ENCODE assay signal across 13 cellular contexts in genomic region chr16:4345439-4346204, GRCh38. TPM values are rescaled to one million over a fixed set of nuclear protein-coding genes. Genes with fewer than 3 reads are reported as not detected.
A peak's percentile ranks its signal among the peaks of the same experiment; 100 is the strongest.
DNase-seq lines count a peak whose midpoint lies in the region; ATAC-seq and TF ChIP-seq lines count a peak whose summit lies in the region.
"Had no signal": no experiment of that assay in that cellular context is flagged by ENCODE, and none has a peak within 500 bp of the region (broad histone marks: within the 10 kb centered on the region; RNA-seq: fewer than 3 reads in every experiment).

No MANE protein-coding gene starts in this region.

- peaks cover 9% of the 10 kb centered on the region for H3K4me1 Mint-ChIP-seq in activated T-cell treated with anti-CD3 and anti-CD28 coated beads, Interleukin-2, amount 50 U/mL, for 72 hours (ENCODE audit: low read depth)
- peaks cover 16% of the 10 kb centered on the region for H3K4me1 Mint-ChIP-seq in activated T-cell treated with anti-CD3 and anti-CD28 coated beads, Interleukin-2, amount 50 U/mL, for 4 hours (ENCODE audit: low read depth)

- H3K27me3 ChIP-seq in RWPE2 (ENCODE audit: insufficient read depth, poor library complexity, severe bottlenecking) (no peaks in the 10 kb centered on the region), upper lobe of right lung (no peaks in the 10 kb centered on the region), SJCRH30 (no peaks in the 10 kb centered on the region)
- H3K27me3 ChIP-seq: BE2C, foreskin keratinocyte had no signal

- no peak overlapping the region for H3K4me3 Mint-ChIP-seq in activated T-cell treated with anti-CD3 and anti-CD28 coated beads, Interleukin-2, amount 50 U/mL, for 72 hours
- H3K4me3 Mint-ChIP-seq in activated T-cell treated with anti-CD3 and anti-CD28 coated beads, Interleukin-2, amount 50 U/mL, for 4 hours = no peak overlapping the region

- peak overlapping the region; percentile 34 for H3K27ac Mint-ChIP-seq in activated T-cell treated with anti-CD3 and anti-CD28 coated beads, Interleukin-2, amount 50 U/mL, for 72 hours

- H3K36me3 Mint-ChIP-seq in activated T-cell treated with anti-CD3 and anti-CD28 coated beads, Interleukin-2, amount 50 U/mL, for 72 hours (ENCODE audit: insufficient read depth in 2 of 2) = no peaks in the 10 kb centered on the region
- peaks cover 5% of the 10 kb centered on the region for H3K36me3 Mint-ChIP-seq in activated T-cell treated with anti-CD3 and anti-CD28 coated beads, Interleukin-2, amount 50 U/mL, for 4 hours (ENCODE audit: insufficient read depth)

- peak overlapping the region; percentile 9 for H3K27ac ChIP-seq in RWPE2 (ENCODE audit: poor library complexity, severe bottlenecking)
- peak overlapping the region; percentile 60 for H3K27ac ChIP-seq in upper lobe of right lung
- no peak overlapping the region for H3K27ac ChIP-seq in SJCRH30
- H3K27ac ChIP-seq: foreskin keratinocyte had no signal

- H3K4me1 ChIP-seq in RWPE2 (ENCODE audit: insufficient read depth, poor library complexity, severe bottlenecking) (peaks cover 4% of the 10 kb centered on the region), upper lobe of right lung (peaks cover 54% of the 10 kb centered on the region), SJCRH30 (no peaks in the 10 kb centered on the region)
- H3K4me1 ChIP-seq: foreskin keratinocyte had no signal

- no peaks in the 10 kb centered on the region for H3K27me3 Mint-ChIP-seq in activated T-cell treated with anti-CD3 and anti-CD28 coated beads, Interleukin-2, amount 50 U/mL, for 72 hours (ENCODE audit: low read depth)
- H3K27me3 Mint-ChIP-seq in activated T-cell treated with anti-CD3 and anti-CD28 coated beads, Interleukin-2, amount 50 U/mL, for 4 hours (ENCODE audit: low read depth) = no peaks in the 10 kb centered on the region

- H3K9me3 ChIP-seq in RWPE2 (ENCODE audit: severe bottlenecking) (no peaks in the 10 kb centered on the region), upper lobe of right lung (no peaks in the 10 kb centered on the region), SJCRH30 (replicated peaks) (no peaks in the 10 kb centered on the region)
- H3K9me3 ChIP-seq: BE2C had no signal

- no peaks in the 10 kb centered on the region for H3K9me3 Mint-ChIP-seq in activated T-cell treated with anti-CD3 and anti-CD28 coated beads, Interleukin-2, amount 50 U/mL, for 72 hours
- H3K9me3 Mint-ChIP-seq in activated T-cell treated with anti-CD3 and anti-CD28 coated beads, Interleukin-2, amount 50 U/mL, for 4 hours = no peaks in the 10 kb centered on the region

- no peak for ATAC-seq in activated T-cell treated with anti-CD3 and anti-CD28 coated beads, Interleukin-2, amount 50 U/mL, for 72 hours (replicated peaks in 1 of 2)
- no peak for ATAC-seq in activated T-cell treated with anti-CD3 and anti-CD28 coated beads, Interleukin-2, amount 50 U/mL, for 4 hours
- ATAC-seq in RWPE2 (ENCODE audit: low read depth) (peak; percentile 13; the same call in 1 of the 3 replicates), left lobe of liver (peak; percentile 60), upper lobe of right lung (peak; percentile 52)

- peaks cover 19% of the 10 kb centered on the region for H3K36me3 ChIP-seq in RWPE2 (ENCODE audit: low read depth)
- H3K36me3 ChIP-seq in upper lobe of right lung = peaks cover 7% of the 10 kb centered on the region
- no peaks in the 10 kb centered on the region for H3K36me3 ChIP-seq in SJCRH30

- no peak overlapping the region for H3K4me3 ChIP-seq in RWPE2 (ENCODE audit: severe bottlenecking)
- no peak overlapping the region for H3K4me3 ChIP-seq in upper lobe of right lung
- no peak overlapping the region for H3K4me3 ChIP-seq in SJCRH30

- TF ChIP-seq CTCF in RWPE2 (IDR thresholded peaks at IDR 0.05; ENCODE audit: poor library complexity, severe bottlenecking) (no peak), upper lobe of right lung (IDR thresholded peaks at IDR 0.05) (no peak)

- intact Hi-C loops in upper lobe of right lung (cut with DNase I) = no loop called here

- DNase-seq in activated T-cell treated with anti-CD3 and anti-CD28 coated beads, Interleukin-2, amount 50 U/mL, for 72 hours = no peak
- DNase-seq in activated T-cell treated with anti-CD3 and anti-CD28 coated beads, Interleukin-2, amount 50 U/mL, for 4 hours = no peak
- no peak for DNase-seq in RWPE2 (ENCODE audit: low spot score)
- peak; percentile 71 for DNase-seq in left lobe of liver (ENCODE audit: low spot score)
- peak; percentile 71 for DNase-seq in upper lobe of right lung
- DNase-seq in SJCRH30 = no peak
- no peak for DNase-seq in HT-29 (ENCODE audit: low spot score)
- no peak for DNase-seq in stimulated activated CD4-positive, alpha-beta T cell treated with anti-CD3 and anti-CD28 coated beads, Interleukin-4, amount 100 ng/mL, for 4 hours
- DNase-seq: foreskin keratinocyte, mesendoderm, NCI-H446 treated with DMSO at 0.1 percent for 48 hours, T-helper 9 cell had no signal

RNA-seq across cellular contexts. Expression of gene PAM16, which starts 5.5 kb away (rescaled TPM):
- 10 to 100 TPM; 46.6 to 48.2 TPM for total RNA-seq in activated T-cell treated with anti-CD3 and anti-CD28 coated beads, Interleukin-2, amount 50 U/mL, for 72 hours
- total RNA-seq in activated T-cell treated with anti-CD3 and anti-CD28 coated beads, Interleukin-2, amount 50 U/mL, for 4 hours = 100 to 1,000 TPM; 112 to 131 (median 125) TPM
- 41.0 TPM for total RNA-seq in left lobe of liver
- total RNA-seq in upper lobe of right lung = 41.2 TPM
- total RNA-seq in SJCRH30 (2014; rRNA removed; shearing (Covaris generic)) = 21.8 and 28.9 TPM in 2 replicates
- 159 and 165 TPM in 2 replicates for total RNA-seq in HT-29 (2014; rRNA removed; shearing (Covaris generic))

RNA-seq across cellular contexts. Expression of gene VASN, which starts 26.0 kb away (rescaled TPM):
- total RNA-seq in activated T-cell treated with anti-CD3 and anti-CD28 coated beads, Interleukin-2, amount 50 U/mL, for 72 hours = not detected
- under 1 TPM; 0.30 to 0.46 (median 0.34) TPM for total RNA-seq in activated T-cell treated with anti-CD3 and anti-CD28 coated beads, Interleukin-2, amount 50 U/mL, for 4 hours
- total RNA-seq in left lobe of liver (22.3 TPM), upper lobe of right lung (20.3 TPM)
- 0.18 and 0.28 TPM in 2 replicates for total RNA-seq in SJCRH30 (2014; rRNA removed; shearing (Covaris generic))
- total RNA-seq in HT-29 (2014; rRNA removed; shearing (Covaris generic)) = 1.8 and 2.2 TPM in 2 replicates

RNA-seq across cellular contexts. Expression of gene GLIS2, which starts 29.8 kb away (rescaled TPM):
- total RNA-seq in activated T-cell treated with anti-CD3 and anti-CD28 coated beads, Interleukin-2, amount 50 U/mL, for 72 hours = 1 to 10 TPM; 1.3 to 1.7 TPM
- under 1 TPM; 0.11 to 0.19 (median 0.13) TPM for total RNA-seq in activated T-cell treated with anti-CD3 and anti-CD28 coated beads, Interleukin-2, amount 50 U/mL, for 4 hours
- 1.6 TPM for total RNA-seq in left lobe of liver
- total RNA-seq in upper lobe of right lung = 34.1 TPM
- 1.6 and 1.9 TPM in 2 replicates for total RNA-seq in SJCRH30 (2014; rRNA removed; shearing (Covaris generic))
- total RNA-seq in HT-29 (2014; rRNA removed; shearing (Covaris generic)) = 6.7 and 7.4 TPM in 2 replicates

Comparison
In these comparisons a context has a peak if more than half of its experiments do, and no peak if none do; other contexts are left out.
1. ATAC-seq: peak in RWPE2 (single experiment), left lobe of liver (single experiment) and upper lobe of right lung (single experiment); none in activated T-cell treated with anti-CD3 and anti-CD28 coated beads, Interleukin-2, amount 50 U/mL, for 72 hours (0 of 2) and activated T-cell treated with anti-CD3 and anti-CD28 coated beads, Interleukin-2, amount 50 U/mL, for 4 hours (0 of 2).
2. DNase-seq: peak in left lobe of liver (single experiment) and upper lobe of right lung (single experiment); none in activated T-cell treated with anti-CD3 and anti-CD28 coated beads, Interleukin-2, amount 50 U/mL, for 72 hours (0 of 2), activated T-cell treated with anti-CD3 and anti-CD28 coated beads, Interleukin-2, amount 50 U/mL, for 4 hours (single experiment), RWPE2 (single experiment), SJCRH30 (0 of 2), HT-29 (single experiment) and stimulated activated CD4-positive, alpha-beta T cell treated with anti-CD3 and anti-CD28 coated beads, Interleukin-4, amount 100 ng/mL, for 4 hours (0 of 2).